11 cellular contexts compared by ENCODE assay signal in genomic region chr13:113995051-113995601, GRCh38. TPM values are rescaled to one million over a fixed set of nuclear protein-coding genes. Genes with fewer than 3 reads are reported as not detected.
"Had no signal": no experiment of that assay in that cellular context is flagged by ENCODE, and none has a peak within 500 bp of the region (broad histone marks: within the 10 kb centered on the region; RNA-seq: fewer than 3 reads in every experiment).

No MANE protein-coding gene starts in this region.

- H3K9me3 Mint-ChIP-seq: activated T-cell treated with anti-CD3 and anti-CD28 coated beads, Interleukin-2, amount 50 U/mL, for 72 hours; nephron had no signal

- H3K27ac ChIP-seq: tibial artery, vagina had no signal

- H3K4me3 ChIP-seq: tibial artery, vagina had no signal

- H3K4me3 Mint-ChIP-seq: activated T-cell treated with anti-CD3 and anti-CD28 coated beads, Interleukin-2, amount 50 U/mL, for 72 hours; nephron had no signal

- ATAC-seq: activated T-cell treated with anti-CD3 and anti-CD28 coated beads, Interleukin-2, amount 50 U/mL, for 72 hours had no signal

- H3K27me3 ChIP-seq: tibial artery, vagina had no signal

- H3K9me3 ChIP-seq: tibial artery, vagina had no signal

- DNase-seq: activated CD4-positive, alpha-beta T cell treated with anti-CD3 and anti-CD28 coated beads, Interleukin-2, amount 50 U/mL, for 4 hours; activated CD4-positive, CD25-positive, alpha-beta regulatory T cell treated with anti-CD3 and anti-CD28 coated beads, Interleukin-2, amount 50 U/mL, for 72 hours; activated T-cell treated with anti-CD3 and anti-CD28 coated beads, Interleukin-2, amount 50 U/mL, for 72 hours; caudate nucleus; cortex of kidney; hypothalamus; T-helper 2 cell had no signal

RNA-seq across cellular contexts. Expression of gene C13orf46, which starts 21.2 kb away (rescaled TPM):
- total RNA-seq: epithelial cell of proximal tubule, vagina had no signal
